ENCODE assay signal across 15 cellular contexts in the genomic region with DNA sequence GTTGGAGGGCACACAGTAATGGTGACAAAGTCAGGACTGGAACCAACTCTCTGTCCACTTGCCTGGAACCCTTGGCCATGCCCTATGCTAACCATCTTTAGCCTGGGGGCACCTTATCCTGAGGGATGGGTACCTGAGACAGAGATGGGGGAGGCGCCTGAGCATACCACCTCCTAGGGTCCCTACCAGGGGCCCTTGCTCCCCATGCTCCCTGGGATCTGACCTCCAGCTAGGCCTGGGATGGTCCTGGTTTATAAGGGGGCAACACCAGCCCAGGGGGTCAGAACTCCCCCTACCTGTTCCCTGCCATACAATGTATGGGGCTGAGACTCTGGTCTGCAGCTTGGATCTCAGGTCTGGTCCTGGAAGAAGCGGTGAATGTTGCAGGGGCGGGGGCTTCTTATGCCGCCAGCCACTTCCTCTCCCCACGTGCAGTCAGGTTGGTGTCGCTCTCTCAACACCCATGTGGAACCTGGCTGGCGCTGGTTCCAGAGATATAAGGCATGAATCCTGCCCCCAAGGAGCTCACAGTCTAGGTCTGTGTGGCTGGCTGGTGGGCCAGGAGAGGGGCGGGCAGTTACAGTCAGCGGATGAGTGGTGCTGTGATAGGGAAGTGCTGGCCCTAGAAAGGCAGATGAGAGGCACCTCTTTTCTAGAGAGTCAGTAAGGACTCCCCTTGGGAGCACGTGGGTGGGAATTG. TPM values are rescaled to one million over a fixed set of nuclear protein-coding genes. Genes with fewer than 3 reads are reported as not detected.
"Had no signal": no experiment of that assay in that cellular context is flagged by ENCODE, and none has a peak within 500 bp of the region (broad histone marks: within the 10 kb centered on the region; RNA-seq: fewer than 3 reads in every experiment).

No MANE protein-coding gene starts in this region.

- H3K27me3 Mint-ChIP-seq: activated CD4-positive, alpha-beta memory T cell treated with anti-CD3 and anti-CD28 coated beads, Interleukin-2, amount 10 ng/mL, durations not matched to agents 7 days and 5 days; natural killer cell treated with Interleukin-12 subunit alpha and Interleukin-12 subunit beta and Interleukin-15 and Interleukin-18, amount 100 ng/mL, for 72 hours; stimulated activated naive CD8-positive, alpha-beta T cell treated with anti-CD3 and anti-CD28 coated beads, Interleukin-15, amount 100 ng/mL, for 72 hours had no signal

- ATAC-seq: natural killer cell treated with Interleukin-12 subunit alpha and Interleukin-12 subunit beta and Interleukin-15 and Interleukin-18, amount 100 ng/mL, for 72 hours; stimulated activated naive CD8-positive, alpha-beta T cell treated with anti-CD3 and anti-CD28 coated beads, Interleukin-15, amount 100 ng/mL, for 72 hours had no signal

- H3K4me3 ChIP-seq: testis, upper lobe of right lung had no signal

- H3K27me3 ChIP-seq: testis, upper lobe of right lung had no signal

- H3K36me3 ChIP-seq: upper lobe of right lung had no signal

- H3K27ac ChIP-seq: testis, upper lobe of right lung had no signal

- H3K36me3 Mint-ChIP-seq: activated naive CD4-positive, alpha-beta T cell treated with anti-CD3 and anti-CD28 coated beads, Interleukin-2, amount 10 ng/mL, durations not matched to agents 7 days and 5 days; memory B cell; natural killer cell treated with Interleukin-12 subunit alpha and Interleukin-12 subunit beta and Interleukin-15 and Interleukin-18, amount 100 ng/mL, for 72 hours had no signal

- H3K9me3 Mint-ChIP-seq: activated CD4-positive, alpha-beta memory T cell treated with anti-CD3 and anti-CD28 coated beads, Interleukin-2, amount 10 ng/mL, durations not matched to agents 7 days and 5 days; activated naive CD4-positive, alpha-beta T cell treated with anti-CD3 and anti-CD28 coated beads, Interleukin-2, amount 10 ng/mL, durations not matched to agents 7 days and 5 days; natural killer cell treated with Interleukin-12 subunit alpha and Interleukin-12 subunit beta and Interleukin-15 and Interleukin-18, amount 100 ng/mL, for 72 hours; stimulated activated naive CD8-positive, alpha-beta T cell treated with anti-CD3 and anti-CD28 coated beads, Interleukin-15, amount 100 ng/mL, for 72 hours had no signal

- H3K4me1 Mint-ChIP-seq: memory B cell had no signal

- H3K9me3 ChIP-seq: testis, upper lobe of right lung had no signal

- H3K4me3 Mint-ChIP-seq: activated CD4-positive, alpha-beta memory T cell treated with anti-CD3 and anti-CD28 coated beads, Interleukin-2, amount 10 ng/mL, durations not matched to agents 7 days and 5 days; activated naive CD4-positive, alpha-beta T cell treated with anti-CD3 and anti-CD28 coated beads, Interleukin-2, amount 10 ng/mL, durations not matched to agents 7 days and 5 days; memory B cell; natural killer cell treated with Interleukin-12 subunit alpha and Interleukin-12 subunit beta and Interleukin-15 and Interleukin-18, amount 100 ng/mL, for 72 hours; stimulated activated naive CD8-positive, alpha-beta T cell treated with anti-CD3 and anti-CD28 coated beads, Interleukin-15, amount 100 ng/mL, for 72 hours had no signal

- H3K27ac Mint-ChIP-seq: activated CD4-positive, alpha-beta memory T cell treated with anti-CD3 and anti-CD28 coated beads, Interleukin-2, amount 10 ng/mL, durations not matched to agents 7 days and 5 days; activated naive CD4-positive, alpha-beta T cell treated with anti-CD3 and anti-CD28 coated beads, Interleukin-2, amount 10 ng/mL, durations not matched to agents 7 days and 5 days; memory B cell had no signal

- DNase-seq: activated CD4-positive, alpha-beta memory T cell treated with anti-CD3 and anti-CD28 coated beads, Interleukin-2, amount 10 ng/mL, durations not matched to agents 7 days and 5 days; activated CD4-positive, alpha-beta T cell treated with anti-CD3 and anti-CD28 coated beads for 1 hour; activated CD8-positive, alpha-beta memory T cell treated with anti-CD3 and anti-CD28 coated beads, Interleukin-2, amount 50 U/mL, for 48 hours; activated naive CD4-positive, alpha-beta T cell treated with anti-CD3 and anti-CD28 coated beads, Interleukin-2, amount 10 ng/mL, durations not matched to agents 7 days and 5 days; central memory CD4-positive, alpha-beta T cell; stimulated activated CD4-positive, alpha-beta T cell treated with anti-CD3 and anti-CD28 coated beads, Interleukin-15, amount 100 ng/mL, for 24 hours; stimulated activated CD4-positive, alpha-beta T cell treated with anti-CD3 and anti-CD28 coated beads, Interleukin-4, amount 100 ng/mL, for 24 hours; stimulated activated naive CD8-positive, alpha-beta T cell treated with anti-CD3 and anti-CD28 coated beads, Interleukin-15, amount 100 ng/mL, for 72 hours; T-helper 9 cell; testis; upper lobe of right lung had no signal

RNA-seq across cellular contexts. Expression of gene TOGARAM2, which starts 3.8 kb away (rescaled TPM):
- total RNA-seq: osteocyte, pulmonary artery endothelial cell had no signal
